In genomic region chr3:72353236-72354105, GRCh38 we compare ENCODE assay signal across 17 cellular contexts.
"Had no signal": no experiment of that assay in that cellular context is flagged by ENCODE, and none has a peak within 500 bp of the region (broad histone marks: within the 10 kb centered on the region; RNA-seq: fewer than 3 reads in every experiment).

No MANE protein-coding gene starts in this region.

- H3K9me3 ChIP-seq: esophagus squamous epithelium, heart left ventricle, tibial nerve, vagina had no signal

- H3K27me3 Mint-ChIP-seq: activated naive CD8-positive, alpha-beta T cell had no signal

- H3K4me3 ChIP-seq: esophagus squamous epithelium, heart left ventricle, neural progenitor cell, skin epidermis, tibial nerve, vagina had no signal

- H3K36me3 ChIP-seq: brain microvascular endothelial cell, esophagus squamous epithelium, heart left ventricle, neural progenitor cell, tibial nerve, vagina had no signal

- H3K36me3 Mint-ChIP-seq: activated naive CD8-positive, alpha-beta T cell; mesothelial cell of epicardium; neural progenitor cell; stimulated activated effector memory CD8-positive, alpha-beta T cell treated with anti-CD3 and anti-CD28 coated beads, Interleukin-12 subunit alpha, Interleukin-12 subunit beta, amount 100 ng/mL, for 72 hours had no signal

- H3K27ac ChIP-seq: brain microvascular endothelial cell, esophagus squamous epithelium, heart left ventricle, neural progenitor cell, parathyroid adenoma, skin epidermis, tibial nerve, vagina had no signal

- H3K9ac ChIP-seq: neural progenitor cell, parathyroid adenoma had no signal

- H3K27ac Mint-ChIP-seq: activated naive CD8-positive, alpha-beta T cell; mesothelial cell of epicardium; neural progenitor cell; stimulated activated effector memory CD8-positive, alpha-beta T cell treated with anti-CD3 and anti-CD28 coated beads, Interleukin-12 subunit alpha, Interleukin-12 subunit beta, amount 100 ng/mL, for 72 hours had no signal

- DNase-seq: activated CD4-positive, alpha-beta T cell treated with anti-CD3 and anti-CD28 coated beads for 4 hours; activated gamma-delta T cell; activated T-cell treated with anti-CD3 and anti-CD28 coated beads, Interleukin-2, amount 50 U/mL, for 4 hours; brain microvascular endothelial cell; esophagus squamous epithelium; heart left ventricle; kidney; left ventricle myocardium superior; T-helper 1 cell had no signal

- H3K9me3 Mint-ChIP-seq: activated T-cell treated with anti-CD3 and anti-CD28 coated beads, Interleukin-2, amount 50 U/mL, for 4 hours; neural progenitor cell; stimulated activated effector memory CD8-positive, alpha-beta T cell treated with anti-CD3 and anti-CD28 coated beads, Interleukin-12 subunit alpha, Interleukin-12 subunit beta, amount 100 ng/mL, for 72 hours had no signal

- H3K27me3 ChIP-seq: brain microvascular endothelial cell, esophagus squamous epithelium, heart left ventricle, neural progenitor cell, tibial nerve, vagina had no signal

- H3K4me1 ChIP-seq: neural progenitor cell, parathyroid adenoma, tibial nerve, vagina had no signal

- H3K79me2 ChIP-seq: parathyroid adenoma had no signal

- H3K4me2 ChIP-seq: neural progenitor cell had no signal

- H3K4me1 Mint-ChIP-seq: stimulated activated effector memory CD8-positive, alpha-beta T cell treated with anti-CD3 and anti-CD28 coated beads, Interleukin-12 subunit alpha, Interleukin-12 subunit beta, amount 100 ng/mL, for 72 hours had no signal

- H3K4me3 Mint-ChIP-seq: activated naive CD8-positive, alpha-beta T cell; activated T-cell treated with anti-CD3 and anti-CD28 coated beads, Interleukin-2, amount 50 U/mL, for 4 hours; mesothelial cell of epicardium; neural progenitor cell; stimulated activated effector memory CD8-positive, alpha-beta T cell treated with anti-CD3 and anti-CD28 coated beads, Interleukin-12 subunit alpha, Interleukin-12 subunit beta, amount 100 ng/mL, for 72 hours had no signal

- H2AFZ ChIP-seq: neural progenitor cell, parathyroid adenoma had no signal
